Comparison of ENCODE assay signal across 11 cellular contexts in the genomic region with DNA sequence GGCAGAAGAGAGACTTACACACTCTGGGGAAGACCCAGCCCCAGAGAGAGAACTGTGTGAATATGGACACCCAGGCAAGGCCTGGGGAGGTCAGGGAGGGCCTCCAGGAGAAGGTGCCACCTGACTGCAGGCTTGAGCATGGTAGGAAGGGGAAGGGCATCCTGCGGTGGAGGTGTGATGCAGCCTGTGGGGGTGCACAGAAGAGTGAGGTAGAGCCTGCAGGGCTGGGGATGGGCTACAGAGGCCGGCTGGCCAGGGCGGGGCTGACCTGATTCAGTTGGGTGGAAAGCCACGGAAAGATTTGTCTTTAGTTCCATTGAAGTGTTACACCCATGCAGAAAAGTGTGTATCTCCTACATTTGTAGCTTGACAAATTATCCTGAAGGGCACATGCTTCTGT. TPM values are rescaled to one million over a fixed set of nuclear protein-coding genes. Genes with fewer than 3 reads are reported as not detected.
DNase-seq lines count a peak whose midpoint lies in the region; ATAC-seq and TF ChIP-seq lines count a peak whose summit lies in the region.
"Had no signal": no experiment of that assay in that cellular context is flagged by ENCODE, and none has a peak within 500 bp of the region (broad histone marks: within the 10 kb centered on the region; RNA-seq: fewer than 3 reads in every experiment).

No MANE protein-coding gene starts in this region.

- H3K9me3 Mint-ChIP-seq in dendritic cell treated with granulocyte-macrophage colony-stimulating factor and Interleukin-4, amounts not matched to agents 40 ng/mL and 50 ng/mL, for 4 days = no peaks in the 10 kb centered on the region

- TF ChIP-seq CTCF in stomach (IDR thresholded peaks at IDR 0.05) = no peak

- H3K36me3 Mint-ChIP-seq in dendritic cell treated with granulocyte-macrophage colony-stimulating factor and Interleukin-4, amounts not matched to agents 40 ng/mL and 50 ng/mL, for 4 days (ENCODE audit: low read depth) = peaks cover 70% of the 10 kb centered on the region

- WGBS in stomach, 5 donors = 48 to 60% (median 57%) methylated on average over 4 of the region's 4 CpGs

- no peak overlapping the region for H3K4me3 Mint-ChIP-seq in dendritic cell treated with granulocyte-macrophage colony-stimulating factor and Interleukin-4, amounts not matched to agents 40 ng/mL and 50 ng/mL, for 4 days

- no peak for TF ChIP-seq EP300 in stomach (IDR thresholded peaks at IDR 0.05)

- peaks cover 61 to 92% (median 77%) of the 10 kb centered on the region in 4 donors for H3K4me1 ChIP-seq in stomach
- H3K4me1 ChIP-seq: foreskin keratinocyte had no signal

- DNase-seq in activated gamma-delta T cell treated with Interleukin-2 at 50 U/mL for 16 hours (peak; percentile 21), activated gamma-delta T cell (lab: John Stamatoyannopoulos, UW) (no peak), stomach (no peak), NCI-H446 treated with DMSO at 0.1 percent for 48 hours (lab: John Stamatoyannopoulos, UW) (no peak), NCI-H1930 (lab: John Stamatoyannopoulos, UW) (no peak), nucleus accumbens (lab: John Stamatoyannopoulos, UW) (no peak)
- DNase-seq: foreskin keratinocyte, KG1 had no signal

- no peaks in the 10 kb centered on the region for H3K27me3 ChIP-seq in stomach
- H3K27me3 ChIP-seq: foreskin keratinocyte had no signal

- H3K4me3 ChIP-seq in stomach = no peak overlapping the region
- H3K4me3 ChIP-seq: SK-N-MC had no signal

- peaks cover 75% of the 10 kb centered on the region for H3K4me1 Mint-ChIP-seq in dendritic cell treated with granulocyte-macrophage colony-stimulating factor and Interleukin-4, amounts not matched to agents 40 ng/mL and 50 ng/mL, for 4 days (ENCODE audit: low read depth)

- peak overlapping the region; percentile 14 to 88 (median 35) for H3K27ac ChIP-seq in stomach
- H3K27ac ChIP-seq: foreskin keratinocyte, SK-N-MC had no signal

- ATAC-seq in HG02943 (IDR thresholded peaks at IDR 0.05; ENCODE audit: low read depth, unreplicated experiment) = peak; percentile 22
- ATAC-seq: foreskin keratinocyte had no signal

- H3K9me3 ChIP-seq in stomach = no peaks in the 10 kb centered on the region

- intact Hi-C loops in dendritic cell treated with granulocyte-macrophage colony-stimulating factor and Interleukin-4, amounts not matched to agents 40 ng/mL and 50 ng/mL, for 4 days (cut with micrococcal nuclease) = no loop called here
- intact Hi-C loops in stomach (cut with DNase I; ENCODE audit: low total_unique reads) = no loop called here

- no peak for TF ChIP-seq POLR2A in stomach (IDR thresholded peaks at IDR 0.05)

- H3K36me3 ChIP-seq in stomach = peaks cover 21 to 37% (median 28%) of the 10 kb centered on the region in 4 donors

- H3K27ac Mint-ChIP-seq in dendritic cell treated with granulocyte-macrophage colony-stimulating factor and Interleukin-4, amounts not matched to agents 40 ng/mL and 50 ng/mL, for 4 days = peak overlapping the region; percentile 70

- H3K27me3 Mint-ChIP-seq in dendritic cell treated with granulocyte-macrophage colony-stimulating factor and Interleukin-4, amounts not matched to agents 40 ng/mL and 50 ng/mL, for 4 days = no peaks in the 10 kb centered on the region

RNA-seq across cellular contexts. Expression of gene ZMIZ1, which starts 47.6 kb away (rescaled TPM):
- total RNA-seq in stomach = 100 to 1,000 TPM in 1 of 5 donors, 10 to 100 TPM in 4; 25.9 to 103 (median 67.7) TPM
- polyA plus RNA-seq in stomach = 10 to 100 TPM; 17.7 to 20.2 (median 18.2) TPM
